Comparison of ENCODE assay signal across 1 cellular context in the genomic region with DNA sequence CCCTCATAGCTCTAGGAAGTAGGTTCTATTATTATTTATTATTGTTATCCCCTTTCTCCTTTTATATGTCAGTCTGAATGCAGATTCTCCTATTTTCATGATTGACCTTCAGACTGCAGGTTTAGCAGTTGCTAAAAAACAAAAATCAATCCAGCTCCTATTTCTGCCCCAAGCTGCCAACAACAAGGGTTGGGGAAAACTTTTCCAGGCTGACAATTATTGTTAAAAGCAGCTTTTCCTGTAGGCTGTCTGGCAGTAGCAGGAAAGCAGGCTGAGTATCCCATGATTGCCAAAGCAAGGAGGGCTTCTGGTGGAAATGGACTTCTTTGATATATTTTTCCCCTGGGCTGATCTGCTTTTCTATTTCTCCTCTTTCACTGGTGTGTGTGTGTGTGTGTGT.
TF ChIP-seq lines count a peak whose summit lies in the region.

No MANE protein-coding gene starts in this region.

TF ChIP-seq in GM23338, 12 proteins besides CTCF, POLR2A, EP300 and RAD21:
- TF ChIP-seq, protein P1, sequence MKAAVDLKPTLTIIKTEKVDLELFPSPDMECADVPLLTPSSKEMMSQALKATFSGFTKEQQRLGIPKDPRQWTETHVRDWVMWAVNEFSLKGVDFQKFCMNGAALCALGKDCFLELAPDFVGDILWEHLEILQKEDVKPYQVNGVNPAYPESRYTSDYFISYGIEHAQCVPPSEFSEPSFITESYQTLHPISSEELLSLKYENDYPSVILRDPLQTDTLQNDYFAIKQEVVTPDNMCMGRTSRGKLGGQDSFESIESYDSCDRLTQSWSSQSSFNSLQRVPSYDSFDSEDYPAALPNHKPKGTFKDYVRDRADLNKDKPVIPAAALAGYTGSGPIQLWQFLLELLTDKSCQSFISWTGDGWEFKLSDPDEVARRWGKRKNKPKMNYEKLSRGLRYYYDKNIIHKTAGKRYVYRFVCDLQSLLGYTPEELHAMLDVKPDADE (IDR thresholded peaks at IDR 0.05): no peak
- no peak for TF ChIP-seq NANOG (IDR thresholded peaks at IDR 0.05; ENCODE audit: borderline replicate concordance)
- no peak for TF ChIP-seq ZNF462 (CRISPR knock-in tag; IDR thresholded peaks at IDR 0.05)
- no peak for TF ChIP-seq ZNF331 (CRISPR knock-in tag; IDR thresholded peaks at IDR 0.05; ENCODE audit: low read depth)
- no peak for TF ChIP-seq STAT1 (IDR thresholded peaks at IDR 0.05; ENCODE audit: unreplicated experiment)
